In genomic region chr1:245180496-245180895, GRCh38 we compare ENCODE assay signal across 13 cellular contexts. TPM values are rescaled to one million over a fixed set of nuclear protein-coding genes. Genes with fewer than 3 reads are reported as not detected.
DNase-seq lines count a peak whose midpoint lies in the region; ATAC-seq and TF ChIP-seq lines count a peak whose summit lies in the region.
"Had no signal": no experiment of that assay in that cellular context is flagged by ENCODE, and none has a peak within 500 bp of the region (broad histone marks: within the 10 kb centered on the region; RNA-seq: fewer than 3 reads in every experiment).

No MANE protein-coding gene starts in this region.

- H3K9ac ChIP-seq in iPS-20b (ENCODE audit: low read depth, low read length): no peak overlapping the region

- H3K27ac Mint-ChIP-seq in activated CD8-positive, alpha-beta T cell treated with anti-CD3 and anti-CD28 coated beads, Interleukin-2, amount 10 ng/mL, durations not matched to agents 7 days and 5 days: peak overlapping the region; percentile 77
- H3K27ac Mint-ChIP-seq in activated CD8-positive, alpha-beta T cell treated with anti-CD3 and anti-CD28 coated beads for 36 hours: no peak overlapping the region
- no peak overlapping the region for H3K27ac Mint-ChIP-seq in stimulated activated effector memory CD8-positive, alpha-beta T cell treated with anti-CD3 and anti-CD28 coated beads, Interleukin-12 subunit alpha, Interleukin-12 subunit beta, amount 100 ng/mL, for 72 hours
- H3K27ac Mint-ChIP-seq: activated CD4-positive, alpha-beta memory T cell treated with anti-CD3 and anti-CD28 coated beads for 36 hours had no signal

- peak; percentile 56 for DNase-seq in activated CD8-positive, alpha-beta T cell treated with anti-CD3 and anti-CD28 coated beads, Interleukin-2, amount 10 ng/mL, durations not matched to agents 7 days and 5 days
- DNase-seq in activated CD8-positive, alpha-beta T cell treated with anti-CD3 and anti-CD28 coated beads for 36 hours: no peak
- DNase-seq in NB4 (ENCODE audit: low read depth): peak; percentile 55
- DNase-seq in stimulated activated effector memory CD8-positive, alpha-beta T cell treated with anti-CD3 and anti-CD28 coated beads, Interleukin-12 subunit alpha, Interleukin-12 subunit beta, amount 100 ng/mL, for 72 hours (ENCODE audit: low spot score in 2 of 2): no peak
- DNase-seq in sigmoid colon: no peak
- DNase-seq: activated CD4-positive, alpha-beta memory T cell treated with anti-CD3 and anti-CD28 coated beads for 36 hours; DMS 273 treated with DMSO at 0.1 percent for 48 hours; left colon; tibial artery had no signal

- H3K27me3 Mint-ChIP-seq in activated CD8-positive, alpha-beta T cell treated with anti-CD3 and anti-CD28 coated beads, Interleukin-2, amount 10 ng/mL, durations not matched to agents 7 days and 5 days (ENCODE audit: low read depth): no peaks in the 10 kb centered on the region
- H3K27me3 Mint-ChIP-seq in activated CD8-positive, alpha-beta T cell treated with anti-CD3 and anti-CD28 coated beads for 36 hours: no peaks in the 10 kb centered on the region
- H3K27me3 Mint-ChIP-seq: activated CD4-positive, alpha-beta memory T cell treated with anti-CD3 and anti-CD28 coated beads for 36 hours had no signal

- peak; percentile 69 for ATAC-seq in activated CD8-positive, alpha-beta T cell treated with anti-CD3 and anti-CD28 coated beads, Interleukin-2, amount 10 ng/mL, durations not matched to agents 7 days and 5 days
- no peak for ATAC-seq in activated CD8-positive, alpha-beta T cell treated with anti-CD3 and anti-CD28 coated beads for 36 hours
- peak; percentile 16 for ATAC-seq in stimulated activated effector memory CD8-positive, alpha-beta T cell treated with anti-CD3 and anti-CD28 coated beads, Interleukin-12 subunit alpha, Interleukin-12 subunit beta, amount 100 ng/mL, for 72 hours
- ATAC-seq in HG02884 (IDR thresholded peaks at IDR 0.05; ENCODE audit: unreplicated experiment): no peak
- no peak for ATAC-seq in HG02885 (IDR thresholded peaks at IDR 0.05; ENCODE audit: poor library complexity, unreplicated experiment)
- ATAC-seq: left colon had no signal

- no peaks in the 10 kb centered on the region for H3K9me3 Mint-ChIP-seq in activated CD8-positive, alpha-beta T cell treated with anti-CD3 and anti-CD28 coated beads, Interleukin-2, amount 10 ng/mL, durations not matched to agents 7 days and 5 days (ENCODE audit: insufficient read depth)
- H3K9me3 Mint-ChIP-seq in activated CD8-positive, alpha-beta T cell treated with anti-CD3 and anti-CD28 coated beads for 36 hours: no peaks in the 10 kb centered on the region
- no peaks in the 10 kb centered on the region for H3K9me3 Mint-ChIP-seq in stimulated activated effector memory CD8-positive, alpha-beta T cell treated with anti-CD3 and anti-CD28 coated beads, Interleukin-12 subunit alpha, Interleukin-12 subunit beta, amount 100 ng/mL, for 72 hours
- H3K9me3 Mint-ChIP-seq: activated CD4-positive, alpha-beta memory T cell treated with anti-CD3 and anti-CD28 coated beads for 36 hours had no signal

- no peaks in the 10 kb centered on the region for H3K36me3 ChIP-seq in iPS-20b (ENCODE audit: insufficient read depth, low read depth, low read length)
- no peaks in the 10 kb centered on the region for H3K36me3 ChIP-seq in sigmoid colon
- H3K36me3 ChIP-seq: tibial artery had no signal

- H3K27ac ChIP-seq in iPS-20b (ENCODE audit: low read length) (no peak overlapping the region), sigmoid colon (no peak overlapping the region)
- H3K27ac ChIP-seq: RWPE1, tibial artery had no signal

- TF ChIP-seq POLR2A in NB4 (IDR thresholded peaks at IDR 0.05; ENCODE audit: extremely low read depth, insufficient read length): no peak
- TF ChIP-seq POLR2A in sigmoid colon (IDR thresholded peaks at IDR 0.05): no peak

- intact Hi-C loops in activated CD8-positive, alpha-beta T cell treated with anti-CD3 and anti-CD28 coated beads for 36 hours (cut with micrococcal nuclease): no loop called here
- intact Hi-C loops in sigmoid colon (cut with DNase I): no loop called here

- POLR2A ChIA-PET in activated CD8-positive, alpha-beta T cell treated with anti-CD3 and anti-CD28 coated beads, Interleukin-2, amount 10 ng/mL, durations not matched to agents 7 days and 5 days (lab: Charles Lee): no interaction called here
- POLR2A ChIA-PET in activated CD8-positive, alpha-beta T cell treated with anti-CD3 and anti-CD28 coated beads for 36 hours (lab: Charles Lee): no interaction called here

- H3K4me3 ChIP-seq in NB4 (ENCODE audit: low read depth, low read length) (no peak overlapping the region), iPS-20b (ENCODE audit: low read length) (peak overlapping the region; percentile 5; the same call in 1 of the 2 replicates), sigmoid colon (no peak overlapping the region)
- H3K4me3 ChIP-seq: tibial artery had no signal

- H3K27me3 ChIP-seq in iPS-20b (ENCODE audit: insufficient read depth, low read length) (no peaks in the 10 kb centered on the region), sigmoid colon (no peaks in the 10 kb centered on the region)

- no peak for TF ChIP-seq EP300 in sigmoid colon (IDR thresholded peaks at IDR 0.05)

- peak overlapping the region; percentile 27 for H3K4me3 Mint-ChIP-seq in activated CD8-positive, alpha-beta T cell treated with anti-CD3 and anti-CD28 coated beads, Interleukin-2, amount 10 ng/mL, durations not matched to agents 7 days and 5 days
- no peak overlapping the region for H3K4me3 Mint-ChIP-seq in activated CD8-positive, alpha-beta T cell treated with anti-CD3 and anti-CD28 coated beads for 36 hours
- H3K4me3 Mint-ChIP-seq in stimulated activated effector memory CD8-positive, alpha-beta T cell treated with anti-CD3 and anti-CD28 coated beads, Interleukin-12 subunit alpha, Interleukin-12 subunit beta, amount 100 ng/mL, for 72 hours: no peak overlapping the region
- H3K4me3 Mint-ChIP-seq: activated CD4-positive, alpha-beta memory T cell treated with anti-CD3 and anti-CD28 coated beads for 36 hours had no signal

- no peaks in the 10 kb centered on the region for H3K9me3 ChIP-seq in iPS-20b (ENCODE audit: insufficient read depth, low read depth, low read length)
- no peaks in the 10 kb centered on the region for H3K9me3 ChIP-seq in sigmoid colon
- H3K9me3 ChIP-seq: tibial artery had no signal

- H3K4me1 Mint-ChIP-seq in activated CD8-positive, alpha-beta T cell treated with anti-CD3 and anti-CD28 coated beads, Interleukin-2, amount 10 ng/mL, durations not matched to agents 7 days and 5 days (ENCODE audit: low read depth): peaks cover 24% of the 10 kb centered on the region
- no peaks in the 10 kb centered on the region for H3K4me1 Mint-ChIP-seq in activated CD8-positive, alpha-beta T cell treated with anti-CD3 and anti-CD28 coated beads for 36 hours (ENCODE audit: low read depth)
- no peaks in the 10 kb centered on the region for H3K4me1 Mint-ChIP-seq in stimulated activated effector memory CD8-positive, alpha-beta T cell treated with anti-CD3 and anti-CD28 coated beads, Interleukin-12 subunit alpha, Interleukin-12 subunit beta, amount 100 ng/mL, for 72 hours

- CTCF ChIA-PET in activated CD8-positive, alpha-beta T cell treated with anti-CD3 and anti-CD28 coated beads, Interleukin-2, amount 10 ng/mL, durations not matched to agents 7 days and 5 days (lab: Charles Lee): interaction anchor here (1.4 kb wide), 1 partner anchor 13 kb away, joined by 5 read pairs; no protein-coding TSS in a partner anchor
- CTCF ChIA-PET in activated CD8-positive, alpha-beta T cell treated with anti-CD3 and anti-CD28 coated beads for 36 hours (lab: Charles Lee): no interaction called here

- no peak for TF ChIP-seq CTCF in activated CD8-positive, alpha-beta T cell treated with anti-CD3 and anti-CD28 coated beads for 36 hours (IDR thresholded peaks at IDR 0.05)
- TF ChIP-seq CTCF in NB4 (IDR thresholded peaks at IDR 0.05; ENCODE audit: low read depth, low read length): no peak
- no peak for TF ChIP-seq CTCF in sigmoid colon (IDR thresholded peaks at IDR 0.05)

- H3K4me1 ChIP-seq in iPS-20b (ENCODE audit: insufficient read depth, low read length): peaks cover 5% of the 10 kb centered on the region; the same call in 1 of the 2 replicates
- no peaks in the 10 kb centered on the region for H3K4me1 ChIP-seq in sigmoid colon
- H3K4me1 ChIP-seq: tibial artery had no signal

- H3K36me3 Mint-ChIP-seq in activated CD8-positive, alpha-beta T cell treated with anti-CD3 and anti-CD28 coated beads, Interleukin-2, amount 10 ng/mL, durations not matched to agents 7 days and 5 days (ENCODE audit: low read depth): no peaks in the 10 kb centered on the region
- no peaks in the 10 kb centered on the region for H3K36me3 Mint-ChIP-seq in activated CD8-positive, alpha-beta T cell treated with anti-CD3 and anti-CD28 coated beads for 36 hours (ENCODE audit: low read depth)
- no peaks in the 10 kb centered on the region for H3K36me3 Mint-ChIP-seq in stimulated activated effector memory CD8-positive, alpha-beta T cell treated with anti-CD3 and anti-CD28 coated beads, Interleukin-12 subunit alpha, Interleukin-12 subunit beta, amount 100 ng/mL, for 72 hours
- H3K36me3 Mint-ChIP-seq: activated CD4-positive, alpha-beta memory T cell treated with anti-CD3 and anti-CD28 coated beads for 36 hours had no signal

- 31 to 59% methylated on average over 3 of the region's 3 CpGs for WGBS in sigmoid colon, 2 donors

RNA-seq across cellular contexts. Expression of gene KIF26B, which starts 25.7 kb away (rescaled TPM):
- total RNA-seq in activated CD8-positive, alpha-beta T cell treated with anti-CD3 and anti-CD28 coated beads, Interleukin-2, amount 10 ng/mL, durations not matched to agents 7 days and 5 days: under 1 TPM; 0.03 to 0.08 TPM
- under 1 TPM; 0.16 TPM for total RNA-seq in activated CD8-positive, alpha-beta T cell treated with anti-CD3 and anti-CD28 coated beads for 36 hours
- 1 to 10 TPM; 1.1 to 5.5 (median 2.1) TPM for total RNA-seq in sigmoid colon
- under 1 TPM in 2 of 3 donors, not detected in 1; under 0.01 to 0.41 TPM for polyA plus RNA-seq in sigmoid colon
- total RNA-seq: activated CD4-positive, alpha-beta memory T cell treated with anti-CD3 and anti-CD28 coated beads for 36 hours had no signal

Comparison
In these comparisons a context has a peak if more than half of its experiments do, and no peak if none do; other contexts are left out.
1. ATAC-seq: peak in activated CD8-positive, alpha-beta T cell treated with anti-CD3 and anti-CD28 coated beads, Interleukin-2, amount 10 ng/mL, durations not matched to agents 7 days and 5 days (single experiment) and stimulated activated effector memory CD8-positive, alpha-beta T cell treated with anti-CD3 and anti-CD28 coated beads, Interleukin-12 subunit alpha, Interleukin-12 subunit beta, amount 100 ng/mL, for 72 hours (single experiment); none in activated CD8-positive, alpha-beta T cell treated with anti-CD3 and anti-CD28 coated beads for 36 hours (single experiment), HG02884 (single experiment) and HG02885 (single experiment).
2. DNase-seq: peak in activated CD8-positive, alpha-beta T cell treated with anti-CD3 and anti-CD28 coated beads, Interleukin-2, amount 10 ng/mL, durations not matched to agents 7 days and 5 days (single experiment) and NB4 (single experiment); none in activated CD8-positive, alpha-beta T cell treated with anti-CD3 and anti-CD28 coated beads for 36 hours (single experiment), stimulated activated effector memory CD8-positive, alpha-beta T cell treated with anti-CD3 and anti-CD28 coated beads, Interleukin-12 subunit alpha, Interleukin-12 subunit beta, amount 100 ng/mL, for 72 hours (0 of 2) and sigmoid colon (single experiment).